Comparison of ENCODE assay signal across 13 cellular contexts in the genomic region with DNA sequence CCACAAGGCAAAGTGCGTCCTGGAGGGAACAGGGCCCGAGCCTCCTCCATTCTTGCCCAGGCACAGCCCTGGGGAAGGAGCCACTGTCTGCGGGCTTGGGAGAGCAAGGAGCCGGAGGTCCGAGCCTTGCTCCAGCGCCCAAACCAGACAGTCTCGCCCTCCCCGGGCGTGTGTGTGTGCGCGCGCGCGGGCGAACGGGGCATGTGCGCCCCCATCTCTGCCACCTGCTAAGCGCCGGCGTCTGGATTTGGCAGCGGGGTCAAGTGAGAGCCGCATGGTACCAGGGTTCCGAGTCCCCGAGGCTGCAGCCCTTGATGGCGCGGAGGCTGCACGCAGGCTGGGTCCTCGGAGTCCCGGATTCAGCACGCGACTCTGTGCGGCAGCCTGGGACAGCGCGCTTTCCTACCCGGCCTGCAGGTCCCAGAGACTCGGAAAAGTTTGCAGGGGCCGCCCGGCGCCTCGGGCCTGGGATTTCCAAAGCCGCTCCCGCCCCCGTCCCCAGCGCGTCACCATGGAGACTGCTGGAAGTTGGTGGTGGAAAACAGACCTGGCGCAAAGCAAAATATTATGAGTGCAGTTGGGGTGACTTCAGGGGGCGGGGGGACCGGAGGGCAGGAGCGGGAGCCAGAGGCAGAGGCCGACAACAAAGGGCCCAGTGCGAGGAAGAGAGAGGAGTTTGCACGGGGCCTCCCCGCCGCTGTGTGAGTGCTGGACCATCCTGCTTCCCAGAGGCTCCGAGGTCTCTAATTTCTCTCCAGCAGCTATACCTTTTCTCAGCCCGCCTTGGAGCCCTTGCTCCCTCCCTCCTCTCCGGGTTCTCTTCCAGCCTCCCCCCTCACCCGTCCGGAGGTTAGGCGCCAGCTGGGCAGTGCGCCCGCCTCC. TPM values are rescaled to one million over a fixed set of nuclear protein-coding genes. Genes with fewer than 3 reads are reported as not detected.
A peak's percentile ranks its signal among the peaks of the same experiment; 100 is the strongest.
DNase-seq lines count a peak whose midpoint lies in the region; ATAC-seq and TF ChIP-seq lines count a peak whose summit lies in the region.
"Had no signal": no experiment of that assay in that cellular context is flagged by ENCODE, and none has a peak within 500 bp of the region (broad histone marks: within the 10 kb centered on the region; RNA-seq: fewer than 3 reads in every experiment).

No MANE protein-coding gene starts in this region.

- in situ Hi-C loops in astrocyte of the cerebellum (cut with HindIII; ENCODE audit: low sequenced_read_pairs): no loop called here

- no peaks in the 10 kb centered on the region for H3K9me3 Mint-ChIP-seq in activated T-cell treated with anti-CD3 and anti-CD28 coated beads, Interleukin-2, amount 50 U/mL, for 24 hours
- H3K9me3 Mint-ChIP-seq in stimulated activated naive CD8-positive, alpha-beta T cell treated with anti-CD3 and anti-CD28 coated beads, Interleukin-15, amount 100 ng/mL, for 72 hours: no peaks in the 10 kb centered on the region
- H3K9me3 Mint-ChIP-seq: central memory CD8-positive, alpha-beta T cell; IgD-negative memory B cell had no signal

- H3K4me3 Mint-ChIP-seq in activated T-cell treated with anti-CD3 and anti-CD28 coated beads, Interleukin-2, amount 50 U/mL, for 24 hours: peak overlapping the region; percentile 8
- peak overlapping the region; percentile 45 to 71 for H3K4me3 Mint-ChIP-seq in stimulated activated naive CD8-positive, alpha-beta T cell treated with anti-CD3 and anti-CD28 coated beads, Interleukin-15, amount 100 ng/mL, for 72 hours
- H3K4me3 Mint-ChIP-seq: central memory CD8-positive, alpha-beta T cell; IgD-negative memory B cell had no signal

- peaks cover 90% of the 10 kb centered on the region for H3K27me3 Mint-ChIP-seq in activated T-cell treated with anti-CD3 and anti-CD28 coated beads, Interleukin-2, amount 50 U/mL, for 24 hours
- peaks cover 96% of the 10 kb centered on the region for H3K27me3 Mint-ChIP-seq in stimulated activated naive CD8-positive, alpha-beta T cell treated with anti-CD3 and anti-CD28 coated beads, Interleukin-15, amount 100 ng/mL, for 72 hours

- H3K36me3 Mint-ChIP-seq in activated T-cell treated with anti-CD3 and anti-CD28 coated beads, Interleukin-2, amount 50 U/mL, for 24 hours (ENCODE audit: low read depth): no peaks in the 10 kb centered on the region
- H3K36me3 Mint-ChIP-seq: IgD-negative memory B cell had no signal

- peaks cover 38% of the 10 kb centered on the region for H3K4me1 Mint-ChIP-seq in activated T-cell treated with anti-CD3 and anti-CD28 coated beads, Interleukin-2, amount 50 U/mL, for 24 hours (ENCODE audit: low read depth)
- peaks cover 55% of the 10 kb centered on the region for H3K4me1 Mint-ChIP-seq in stimulated activated naive CD8-positive, alpha-beta T cell treated with anti-CD3 and anti-CD28 coated beads, Interleukin-15, amount 100 ng/mL, for 72 hours

- no peak for ATAC-seq in stimulated activated naive CD8-positive, alpha-beta T cell treated with anti-CD3 and anti-CD28 coated beads, Interleukin-15, amount 100 ng/mL, for 72 hours
- ATAC-seq in HG03095 (IDR thresholded peaks at IDR 0.05; ENCODE audit: unreplicated experiment): no peak

- TF ChIP-seq CTCF in astrocyte of the cerebellum (IDR thresholded peaks at IDR 0.05; ENCODE audit: low read depth, low read length, missing control alignments) (no peak), kidney epithelial cell (IDR thresholded peaks at IDR 0.05; ENCODE audit: insufficient read depth, low read length, poor library complexity, severe bottlenecking) (no peak)

- H3K36me3 ChIP-seq in kidney epithelial cell (ENCODE audit: control insufficient read depth, insufficient read depth, low read length): no peaks in the 10 kb centered on the region

- no peak for DNase-seq in activated T-cell treated with anti-CD3 and anti-CD28 coated beads, Interleukin-2, amount 50 U/mL, for 24 hours
- no peak for DNase-seq in activated T-cell treated with anti-CD3 and anti-CD28 coated beads, Interleukin-2, amount 50 U/mL, for 48 hours
- DNase-seq in astrocyte of the cerebellum (ENCODE audit: low read depth): no peak
- no peak for DNase-seq in kidney epithelial cell (ENCODE audit: low read depth)
- DNase-seq in stimulated activated naive CD8-positive, alpha-beta T cell treated with anti-CD3 and anti-CD28 coated beads, Interleukin-15, amount 100 ng/mL, for 72 hours: no peak
- DNase-seq in central memory CD4-positive, alpha-beta T cell: no peak
- DNase-seq in effector CD8-positive, alpha-beta T cell (lab: John Stamatoyannopoulos, UW): no peak
- DNase-seq: AML-193, NCI-H510A, T-helper 1 cell had no signal

- peaks cover 78% of the 10 kb centered on the region for H3K27me3 ChIP-seq in kidney epithelial cell (ENCODE audit: control insufficient read depth, insufficient read depth, low read length)

- no peak overlapping the region for H3K27ac Mint-ChIP-seq in activated T-cell treated with anti-CD3 and anti-CD28 coated beads, Interleukin-2, amount 50 U/mL, for 24 hours
- H3K27ac Mint-ChIP-seq in stimulated activated naive CD8-positive, alpha-beta T cell treated with anti-CD3 and anti-CD28 coated beads, Interleukin-15, amount 100 ng/mL, for 72 hours: no peak overlapping the region

- H3K4me3 ChIP-seq in astrocyte of the cerebellum (ENCODE audit: low read depth, low read length) (peak overlapping the region; percentile 15), kidney epithelial cell (ENCODE audit: low read depth, low read length) (peak overlapping the region; percentile 10)

RNA-seq across cellular contexts. Expression of a gene that starts 4.2 kb away (rescaled TPM):
- not detected in 2 replicates for total RNA-seq in kidney epithelial cell
